In genomic region chr21:41283211-41283818, GRCh38 we compare ENCODE assay signal across 8 cellular contexts. TPM values are rescaled to one million over a fixed set of nuclear protein-coding genes. Genes with fewer than 3 reads are reported as not detected.
A peak's percentile ranks its signal among the peaks of the same experiment; 100 is the strongest.
DNase-seq lines count a peak whose midpoint lies in the region; ATAC-seq, FAIRE-seq and TF ChIP-seq lines count a peak whose summit lies in the region.

No MANE protein-coding gene starts in this region.

- peak; percentile 55 for TF ChIP-seq CTCF in D721Med (IDR thresholded peaks at IDR 0.05; ENCODE audit: insufficient read depth, missing control alignments)
- peak; percentile 35 for TF ChIP-seq CTCF in SU-DHL-6 (IDR thresholded peaks at IDR 0.05; ENCODE audit: insufficient read depth, low read length, poor library complexity, severe bottlenecking)
- TF ChIP-seq CTCF in cardiac fibroblast (IDR thresholded peaks at IDR 0.05; ENCODE audit: low read depth, low read length): peak; percentile 76
- TF ChIP-seq CTCF in keratinocyte (optimal IDR thresholded peaks at IDR 0.05 in 1 of 3, IDR thresholded peaks at IDR 0.05 in 1 of 3, conservative IDR thresholded peaks at IDR 0.05 in 1 of 3; ENCODE audit: extremely low read depth in 1 of 3, insufficient read depth in 2 of 3, low read length in 3 of 3): peak; percentile 75 to 95 (median 93)

- H3K27me3 ChIP-seq in H7 (ENCODE audit: control insufficient read depth, insufficient read depth, low read length) (no peaks in the 10 kb centered on the region), SU-DHL-6 (ENCODE audit: low read length) (no peaks in the 10 kb centered on the region), keratinocyte (ENCODE audit: control insufficient read depth, extremely low read depth, insufficient read depth, low read length) (peaks cover 5% of the 10 kb centered on the region)

- FAIRE-seq in D721Med (lab: Jason Lieb, UNC) (no peak), keratinocyte (lab: Jason Lieb, UNC) (peak; percentile 92)

- H3K79me2 ChIP-seq in SU-DHL-6 (ENCODE audit: insufficient read depth, low read length) (no peaks in the 10 kb centered on the region), keratinocyte (ENCODE audit: control insufficient read depth, insufficient read depth, low read length) (no peaks in the 10 kb centered on the region)

- dilution Hi-C loops in keratinocyte (cut with MboI; ENCODE audit: extremely low pct_ligation_motif_present, low sequenced_read_pairs): no loop called here

- H3F3A ChIP-seq in SU-DHL-6 (ENCODE audit: insufficient read depth): no peaks in the 10 kb centered on the region

- ATAC-seq in HG02970 (IDR thresholded peaks at IDR 0.05; ENCODE audit: low FRiP score, unreplicated experiment): no peak

- H3K27ac ChIP-seq in SU-DHL-6 (ENCODE audit: low read depth, low read length) (no peak overlapping the region), keratinocyte (ENCODE audit: control insufficient read depth, insufficient read depth, low read length) (no peak overlapping the region)

- H4K20me1 ChIP-seq in SU-DHL-6 (ENCODE audit: low read depth, low read length) (no peaks in the 10 kb centered on the region), keratinocyte (ENCODE audit: control insufficient read depth, extremely low read depth, insufficient read depth, low read length) (no peaks in the 10 kb centered on the region)

- no peak overlapping the region for H3K4me3 ChIP-seq in H7 (ENCODE audit: insufficient read depth, low read depth, low read length)
- no peak overlapping the region for H3K4me3 ChIP-seq in SU-DHL-6 (ENCODE audit: insufficient read depth, low read length, poor library complexity, severe bottlenecking)
- no peak overlapping the region for H3K4me3 ChIP-seq in cardiac fibroblast (replicated peaks in 1 of 2; ENCODE audit: low read depth in 2 of 2, low read length in 2 of 2)
- H3K4me3 ChIP-seq in keratinocyte (ENCODE audit: control insufficient read depth in 2 of 3, extremely low read depth in 1 of 3, insufficient read depth in 2 of 3, low read depth in 1 of 3, low read length in 3 of 3): no peak overlapping the region

- H2AFZ ChIP-seq in SU-DHL-6 (ENCODE audit: low read depth, low read length, severe bottlenecking) (no peak overlapping the region), keratinocyte (ENCODE audit: control insufficient read depth, low read length) (no peak overlapping the region)

- no peaks in the 10 kb centered on the region for H3K9me3 ChIP-seq in SU-DHL-6 (ENCODE audit: insufficient read depth, low read length)
- no peaks in the 10 kb centered on the region for H3K9me3 ChIP-seq in keratinocyte (ENCODE audit: control insufficient read depth, low read depth, low read length)

- H3K9me1 ChIP-seq in keratinocyte (ENCODE audit: control insufficient read depth, extremely low read depth, insufficient read depth, low read length): no peaks in the 10 kb centered on the region

- H3K4me2 ChIP-seq in SU-DHL-6 (ENCODE audit: low read depth, low read length, poor library complexity, severe bottlenecking) (no peak overlapping the region), keratinocyte (ENCODE audit: control insufficient read depth, extremely low read depth, insufficient read depth, low read depth, low read length) (no peak overlapping the region)

- H3K9ac ChIP-seq in SU-DHL-6 (ENCODE audit: low read length) (no peak overlapping the region), keratinocyte (ENCODE audit: control insufficient read depth, extremely low read depth, insufficient read depth, low read length) (no peak overlapping the region)

- H3K9me2 ChIP-seq in SU-DHL-6 (replicated peaks; ENCODE audit: insufficient read depth, low read length): no peaks in the 10 kb centered on the region

- DNase-seq in D721Med (ENCODE audit: insufficient read length, low spot score) (no peak), H7 (peak; percentile 77), NCI-H1694 treated with DMSO at 0.1 percent for 48 hours (lab: John Stamatoyannopoulos, UW) (peak; percentile 55), cardiac fibroblast (ENCODE audit: low read depth in 2 of 2) (peak; percentile 91 to 92), keratinocyte (ENCODE audit: low read depth, low spot score) (peak; percentile 9)
- DNase-seq in stimulated activated CD4-positive, alpha-beta T cell treated with anti-CD3 and anti-CD28 coated beads, TNF-alpha, amount 100 ng/mL, for 24 hours (ENCODE audit: low read depth in 3 of 3): peak in 2 of 3 experiments; percentile 6 to 28

- no peaks in the 10 kb centered on the region for H3K36me3 ChIP-seq in H7 (replicated peaks; ENCODE audit: control insufficient read depth, insufficient read depth, low read length)
- H3K36me3 ChIP-seq in SU-DHL-6 (ENCODE audit: low read length): no peaks in the 10 kb centered on the region
- H3K36me3 ChIP-seq in keratinocyte (ENCODE audit: control insufficient read depth in 2 of 2, extremely low read depth in 1 of 2, insufficient read depth in 2 of 2, low read length in 2 of 2): no peaks in the 10 kb centered on the region

- no peaks in the 10 kb centered on the region for H3K4me1 ChIP-seq in keratinocyte (ENCODE audit: control insufficient read depth, extremely low read depth, insufficient read depth, low read length)

RNA-seq across cellular contexts. Expression of gene FAM3B, which starts 33.3 kb away (rescaled TPM):
- 0.31 and 0.55 TPM in 2 replicates for total RNA-seq in H7 (2014; rRNA removed; shearing (Covaris generic))
- not detected in 3 replicates for polyA plus RNA-seq in keratinocyte
- not detected for polyA plus RNA-seq in keratinocyte (2011; ENCODE audit: low read depth)
- polyA plus RNA-seq in keratinocyte (2011; cell fraction: cytosol; rRNA removed): not detected in 2 replicates
- not detected in 2 replicates for polyA plus RNA-seq in keratinocyte (2011; cell fraction: nucleus; rRNA removed)
- not detected in 2 replicates for polyA plus RNA-seq in keratinocyte (2012; ENCODE audit: low replicate concordance)
- polyA minus RNA-seq in keratinocyte: not detected in 3 replicates
- not detected for polyA minus RNA-seq in keratinocyte (2011; cell fraction: cytosol; rRNA and poly(A)+ RNA removed)
- not detected in 2 replicates for polyA minus RNA-seq in keratinocyte (2011; cell fraction: nucleus; rRNA and poly(A)+ RNA removed)

Comparison
In these comparisons a context has a peak if more than half of its experiments do, and no peak if none do; other contexts are left out.
1. CTCF ChIP-seq: peak in every context shown above with its lines; median percentile 93 in keratinocyte; 76 in cardiac fibroblast; 55 in D721Med; 35 in SU-DHL-6.